7 cellular contexts compared by ENCODE assay signal in the genomic region with DNA sequence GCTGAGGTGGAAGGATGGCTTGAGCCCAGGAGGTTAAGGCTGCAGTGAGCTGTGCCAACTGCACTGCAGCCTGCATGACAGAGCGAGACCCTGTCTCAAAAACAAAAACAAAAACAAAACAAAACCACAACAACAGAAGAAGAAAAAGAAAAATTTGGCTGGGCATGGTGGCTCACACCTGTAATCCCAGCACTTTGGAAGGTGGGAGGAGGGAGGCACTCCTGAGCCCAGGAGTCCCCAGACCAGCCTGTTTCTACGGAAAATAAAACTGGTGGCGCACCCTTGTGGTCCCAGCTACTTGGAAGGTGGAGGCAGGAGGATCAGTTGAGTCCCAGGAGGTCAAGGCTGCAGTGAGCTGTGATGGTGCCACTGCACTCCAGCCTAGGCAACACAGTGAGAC. TPM values are rescaled to one million over a fixed set of nuclear protein-coding genes. Genes with fewer than 3 reads are reported as not detected.
DNase-seq lines count a peak whose midpoint lies in the region; ATAC-seq and TF ChIP-seq lines count a peak whose summit lies in the region.
"Not testable (repeated sequence)": the region's sequence is repeated elsewhere in the genome, so short reads cannot be mapped to it uniquely, and the experiment has no call there.

No MANE protein-coding gene starts in this region.

- H3K9me3 Mint-ChIP-seq in activated T-cell treated with anti-CD3 and anti-CD28 coated beads, Interleukin-2, amount 50 U/mL, for 24 hours; central memory CD8-positive, alpha-beta T cell: not testable (repeated sequence)

- not testable (repeated sequence) for H3K27me3 Mint-ChIP-seq in activated T-cell treated with anti-CD3 and anti-CD28 coated beads, Interleukin-2, amount 50 U/mL, for 24 hours; central memory CD8-positive, alpha-beta T cell

- TF ChIP-seq CTCF in NB4 (IDR thresholded peaks at IDR 0.05; ENCODE audit: low read depth, low read length) = peak; percentile 12
- TF ChIP-seq CTCF in parathyroid adenoma (IDR thresholded peaks at IDR 0.05) = not testable (repeated sequence)

- H3K4me1 ChIP-seq in parathyroid adenoma = not testable (repeated sequence)

- not testable (repeated sequence) for H3K9me3 ChIP-seq in parathyroid adenoma (ENCODE audit: control insufficient read depth, low read length)

- peak overlapping the region; percentile 67 for H3K4me3 Mint-ChIP-seq in activated T-cell treated with anti-CD3 and anti-CD28 coated beads, Interleukin-2, amount 50 U/mL, for 24 hours
- H3K4me3 Mint-ChIP-seq in central memory CD8-positive, alpha-beta T cell = peak overlapping the region; percentile 80

- DNase-seq in DMS 273 (lab: John Stamatoyannopoulos, UW; ENCODE audit: unreplicated experiment) = peak; percentile 34
- DNase-seq in NB4 (ENCODE audit: low read depth) = peak; percentile 41
- peak; percentile 56 for DNase-seq in SK-N-DZ (ENCODE audit: low spot score)
- not testable (repeated sequence) for DNase-seq in activated T-cell treated with anti-CD3 and anti-CD28 coated beads, Interleukin-2, amount 50 U/mL, for 24 hours; central memory CD8-positive, alpha-beta T cell (ENCODE audit: low spot score in 2 of 2)
- DNase-seq in islet precursor cell = peak; percentile 77

- H3K36me3 Mint-ChIP-seq in activated T-cell treated with anti-CD3 and anti-CD28 coated beads, Interleukin-2, amount 50 U/mL, for 24 hours (ENCODE audit: low read depth) = peaks cover 53% of the 10 kb centered on the region
- peaks cover 26% of the 10 kb centered on the region for H3K36me3 Mint-ChIP-seq in central memory CD8-positive, alpha-beta T cell (ENCODE audit: insufficient read depth)

- peak overlapping the region; percentile 81 for H3K27ac Mint-ChIP-seq in activated T-cell treated with anti-CD3 and anti-CD28 coated beads, Interleukin-2, amount 50 U/mL, for 24 hours
- not testable (repeated sequence) for H3K27ac Mint-ChIP-seq in central memory CD8-positive, alpha-beta T cell (ENCODE audit: low read depth)

- H3K9ac ChIP-seq in parathyroid adenoma = not testable (repeated sequence)

- TF ChIP-seq POLR2A in NB4 (IDR thresholded peaks at IDR 0.05; ENCODE audit: extremely low read depth, insufficient read length) = not testable (repeated sequence)

- peaks cover 15% of the 10 kb centered on the region for H3K79me2 ChIP-seq in parathyroid adenoma

- not testable (repeated sequence) for H3K27me3 ChIP-seq in parathyroid adenoma (ENCODE audit: control insufficient read depth, insufficient read depth, low read length)

- H2AFZ ChIP-seq in parathyroid adenoma = not testable (repeated sequence)

- not testable (repeated sequence) for H3K27ac ChIP-seq in parathyroid adenoma

- H3K4me3 ChIP-seq in NB4 (ENCODE audit: low read depth, low read length) = peak overlapping the region; percentile 17
- not testable (repeated sequence) for H3K4me3 ChIP-seq in parathyroid adenoma (ENCODE audit: low read depth, low read length)

- H3K4me2 ChIP-seq in parathyroid adenoma (ENCODE audit: low read length) = peak overlapping the region; percentile 31

- H3K36me3 ChIP-seq in parathyroid adenoma (ENCODE audit: control insufficient read depth, insufficient read depth, low read length) = not testable (repeated sequence)

- ATAC-seq in central memory CD8-positive, alpha-beta T cell (replicated peaks; ENCODE audit: extremely low read depth, poor library complexity, severe bottlenecking) = not testable (repeated sequence)

- H3K4me1 Mint-ChIP-seq in activated T-cell treated with anti-CD3 and anti-CD28 coated beads, Interleukin-2, amount 50 U/mL, for 24 hours (ENCODE audit: low read depth) = peaks cover 36% of the 10 kb centered on the region
- H3K4me1 Mint-ChIP-seq in central memory CD8-positive, alpha-beta T cell = peaks cover 28% of the 10 kb centered on the region

RNA-seq across cellular contexts. Expression of a gene that starts 2.7 kb away (rescaled TPM):
- polyA plus RNA-seq in SK-N-DZ (2014; cell fraction: cytosol; rRNA removed) = 284 and 377 TPM in 2 replicates
- polyA plus RNA-seq in SK-N-DZ (2014; cell fraction: nucleus; rRNA removed) = 228 and 275 TPM in 2 replicates

RNA-seq across cellular contexts. Expression of a gene that starts 21.4 kb away (rescaled TPM):
- 13.3 and 13.8 TPM in 2 replicates for polyA plus RNA-seq in SK-N-DZ (2014; cell fraction: cytosol; rRNA removed)
- polyA plus RNA-seq in SK-N-DZ (2014; cell fraction: nucleus; rRNA removed) = 6.0 and 7.1 TPM in 2 replicates

RNA-seq across cellular contexts. Expression of a gene that starts 28.5 kb away (rescaled TPM):
- polyA plus RNA-seq in SK-N-DZ (2014; cell fraction: cytosol; rRNA removed) = 103 TPM in 2 replicates
- polyA plus RNA-seq in SK-N-DZ (2014; cell fraction: nucleus; rRNA removed) = 264 and 306 TPM in 2 replicates

RNA-seq across cellular contexts. Expression of a gene that starts 45.4 kb away (rescaled TPM):
- polyA plus RNA-seq in SK-N-DZ (2014; cell fraction: cytosol; rRNA removed) = 70.1 and 107 TPM in 2 replicates
- 79.2 and 96.6 TPM in 2 replicates for polyA plus RNA-seq in SK-N-DZ (2014; cell fraction: nucleus; rRNA removed)
